Comparison of ENCODE assay signal across 2 cellular contexts in the genomic region with DNA sequence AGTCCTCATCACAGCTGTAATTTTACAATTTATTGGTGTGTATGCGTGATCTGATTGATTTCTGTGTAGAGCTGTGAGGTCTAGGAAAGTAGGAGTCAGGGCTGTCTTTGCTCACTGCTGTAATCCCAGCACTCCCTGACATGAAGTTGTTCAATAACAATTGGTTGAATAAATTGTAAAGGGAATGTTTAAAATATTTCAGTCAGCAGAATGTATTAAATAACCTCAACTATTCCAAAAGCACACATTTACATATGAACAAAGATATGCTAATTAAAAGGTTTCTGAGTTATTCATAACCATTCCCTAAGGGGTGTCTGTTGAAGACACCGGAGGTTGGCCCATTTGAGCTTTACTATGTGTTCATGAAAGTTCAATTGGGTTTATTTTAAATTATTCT.
TF ChIP-seq lines count a peak whose summit lies in the region.

No MANE protein-coding gene starts in this region.

TF ChIP-seq in SK-N-SH, 30 proteins besides CTCF, POLR2A, EP300 and RAD21 (continued from another document):
- TF ChIP-seq, protein P1, sequence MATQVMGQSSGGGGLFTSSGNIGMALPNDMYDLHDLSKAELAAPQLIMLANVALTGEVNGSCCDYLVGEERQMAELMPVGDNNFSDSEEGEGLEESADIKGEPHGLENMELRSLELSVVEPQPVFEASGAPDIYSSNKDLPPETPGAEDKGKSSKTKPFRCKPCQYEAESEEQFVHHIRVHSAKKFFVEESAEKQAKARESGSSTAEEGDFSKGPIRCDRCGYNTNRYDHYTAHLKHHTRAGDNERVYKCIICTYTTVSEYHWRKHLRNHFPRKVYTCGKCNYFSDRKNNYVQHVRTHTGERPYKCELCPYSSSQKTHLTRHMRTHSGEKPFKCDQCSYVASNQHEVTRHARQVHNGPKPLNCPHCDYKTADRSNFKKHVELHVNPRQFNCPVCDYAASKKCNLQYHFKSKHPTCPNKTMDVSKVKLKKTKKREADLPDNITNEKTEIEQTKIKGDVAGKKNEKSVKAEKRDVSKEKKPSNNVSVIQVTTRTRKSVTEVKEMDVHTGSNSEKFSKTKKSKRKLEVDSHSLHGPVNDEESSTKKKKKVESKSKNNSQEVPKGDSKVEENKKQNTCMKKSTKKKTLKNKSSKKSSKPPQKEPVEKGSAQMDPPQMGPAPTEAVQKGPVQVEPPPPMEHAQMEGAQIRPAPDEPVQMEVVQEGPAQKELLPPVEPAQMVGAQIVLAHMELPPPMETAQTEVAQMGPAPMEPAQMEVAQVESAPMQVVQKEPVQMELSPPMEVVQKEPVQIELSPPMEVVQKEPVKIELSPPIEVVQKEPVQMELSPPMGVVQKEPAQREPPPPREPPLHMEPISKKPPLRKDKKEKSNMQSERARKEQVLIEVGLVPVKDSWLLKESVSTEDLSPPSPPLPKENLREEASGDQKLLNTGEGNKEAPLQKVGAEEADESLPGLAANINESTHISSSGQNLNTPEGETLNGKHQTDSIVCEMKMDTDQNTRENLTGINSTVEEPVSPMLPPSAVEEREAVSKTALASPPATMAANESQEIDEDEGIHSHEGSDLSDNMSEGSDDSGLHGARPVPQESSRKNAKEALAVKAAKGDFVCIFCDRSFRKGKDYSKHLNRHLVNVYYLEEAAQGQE (IDR thresholded peaks at IDR 0.05; ENCODE audit: low read depth, low read length), result no peak
- TF ChIP-seq, protein P2, sequence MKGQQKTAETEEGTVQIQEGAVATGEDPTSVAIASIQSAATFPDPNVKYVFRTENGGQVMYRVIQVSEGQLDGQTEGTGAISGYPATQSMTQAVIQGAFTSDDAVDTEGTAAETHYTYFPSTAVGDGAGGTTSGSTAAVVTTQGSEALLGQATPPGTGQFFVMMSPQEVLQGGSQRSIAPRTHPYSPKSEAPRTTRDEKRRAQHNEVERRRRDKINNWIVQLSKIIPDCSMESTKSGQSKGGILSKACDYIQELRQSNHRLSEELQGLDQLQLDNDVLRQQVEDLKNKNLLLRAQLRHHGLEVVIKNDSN (IDR thresholded peaks at IDR 0.05; ENCODE audit: borderline replicate concordance, low read depth), result no peak
- TF ChIP-seq JUND (IDR thresholded peaks at IDR 0.05), result no peak

TF ChIP-seq in SK-N-SH treated with all-trans-retinoic acid at 6 μM for 48 hours, 23 proteins besides CTCF, POLR2A, EP300 and RAD21 (continued from another document):
- TF ChIP-seq, protein P3, sequence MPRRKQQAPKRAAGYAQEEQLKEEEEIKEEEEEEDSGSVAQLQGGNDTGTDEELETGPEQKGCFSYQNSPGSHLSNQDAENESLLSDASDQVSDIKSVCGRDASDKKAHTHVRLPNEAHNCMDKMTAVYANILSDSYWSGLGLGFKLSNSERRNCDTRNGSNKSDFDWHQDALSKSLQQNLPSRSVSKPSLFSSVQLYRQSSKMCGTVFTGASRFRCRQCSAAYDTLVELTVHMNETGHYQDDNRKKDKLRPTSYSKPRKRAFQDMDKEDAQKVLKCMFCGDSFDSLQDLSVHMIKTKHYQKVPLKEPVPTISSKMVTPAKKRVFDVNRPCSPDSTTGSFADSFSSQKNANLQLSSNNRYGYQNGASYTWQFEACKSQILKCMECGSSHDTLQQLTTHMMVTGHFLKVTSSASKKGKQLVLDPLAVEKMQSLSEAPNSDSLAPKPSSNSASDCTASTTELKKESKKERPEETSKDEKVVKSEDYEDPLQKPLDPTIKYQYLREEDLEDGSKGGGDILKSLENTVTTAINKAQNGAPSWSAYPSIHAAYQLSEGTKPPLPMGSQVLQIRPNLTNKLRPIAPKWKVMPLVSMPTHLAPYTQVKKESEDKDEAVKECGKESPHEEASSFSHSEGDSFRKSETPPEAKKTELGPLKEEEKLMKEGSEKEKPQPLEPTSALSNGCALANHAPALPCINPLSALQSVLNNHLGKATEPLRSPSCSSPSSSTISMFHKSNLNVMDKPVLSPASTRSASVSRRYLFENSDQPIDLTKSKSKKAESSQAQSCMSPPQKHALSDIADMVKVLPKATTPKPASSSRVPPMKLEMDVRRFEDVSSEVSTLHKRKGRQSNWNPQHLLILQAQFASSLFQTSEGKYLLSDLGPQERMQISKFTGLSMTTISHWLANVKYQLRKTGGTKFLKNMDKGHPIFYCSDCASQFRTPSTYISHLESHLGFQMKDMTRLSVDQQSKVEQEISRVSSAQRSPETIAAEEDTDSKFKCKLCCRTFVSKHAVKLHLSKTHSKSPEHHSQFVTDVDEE (CRISPR knock-in tag; IDR thresholded peaks at IDR 0.05), result no peak
- no peak for TF ChIP-seq TCF4 (CRISPR knock-in tag; IDR thresholded peaks at IDR 0.05; ENCODE audit: borderline replicate concordance)
